In the genomic region with DNA sequence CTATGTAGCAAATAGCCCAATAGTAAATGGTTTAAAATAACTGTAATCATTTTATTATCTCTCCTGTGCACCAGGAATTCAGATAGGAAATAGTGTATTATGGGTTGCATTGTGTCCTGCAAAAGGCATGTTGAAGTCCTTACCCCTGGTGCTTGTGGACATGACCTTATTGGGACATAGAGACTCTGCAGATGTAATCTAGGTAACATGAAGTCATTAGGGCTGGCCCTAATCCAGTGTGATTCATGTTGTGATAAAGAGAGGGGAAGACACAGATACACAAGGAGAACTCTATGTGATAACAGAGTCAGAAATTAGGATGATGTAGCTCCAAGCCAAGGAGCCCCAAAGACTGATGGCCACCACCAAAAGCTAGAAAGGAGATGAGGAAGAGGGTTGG, we compare ENCODE assay signal across 17 cellular contexts.
A peak's percentile ranks its signal among the peaks of the same experiment; 100 is the strongest.
DNase-seq lines count a peak whose midpoint lies in the region; FAIRE-seq and TF ChIP-seq lines count a peak whose summit lies in the region.
"Had no signal": no experiment of that assay in that cellular context is flagged by ENCODE, and none has a peak within 500 bp of the region (broad histone marks: within the 10 kb centered on the region; RNA-seq: fewer than 3 reads in every experiment).

No MANE protein-coding gene starts in this region.

- TF ChIP-seq POLR2A in uterus (IDR thresholded peaks at IDR 0.05) (no peak), esophagus muscularis mucosa (IDR thresholded peaks at IDR 0.05; ENCODE audit: low read depth) (no peak)

- peaks cover 4% of the 10 kb centered on the region for H3K36me3 Mint-ChIP-seq in astrocyte (ENCODE audit: low read depth, unreplicated experiment)
- H3K36me3 Mint-ChIP-seq: CD4-positive, alpha-beta memory T cell had no signal

- H3F3A ChIP-seq in smooth muscle cell (ENCODE audit: low read depth) = no peaks in the 10 kb centered on the region

- H3K79me2 ChIP-seq in astrocyte (ENCODE audit: insufficient read depth, low read length) (no peaks in the 10 kb centered on the region), smooth muscle cell (ENCODE audit: low read depth) (no peaks in the 10 kb centered on the region)

- H4K20me1 ChIP-seq in astrocyte (ENCODE audit: insufficient read depth, low read length) = no peaks in the 10 kb centered on the region
- no peaks in the 10 kb centered on the region for H4K20me1 ChIP-seq in smooth muscle cell (ENCODE audit: low read depth)

- no peaks in the 10 kb centered on the region for H3K9me3 ChIP-seq in astrocyte (ENCODE audit: insufficient read depth, low read depth, low read length)
- no peaks in the 10 kb centered on the region for H3K9me3 ChIP-seq in smooth muscle cell (replicated peaks; ENCODE audit: low read depth)
- H3K9me3 ChIP-seq in uterus = no peaks in the 10 kb centered on the region
- H3K9me3 ChIP-seq in esophagus muscularis mucosa = no peaks in the 10 kb centered on the region

- H2AFZ ChIP-seq in astrocyte (ENCODE audit: low read depth, low read length) = no peak overlapping the region
- H2AFZ ChIP-seq in smooth muscle cell (ENCODE audit: low read depth) = no peak overlapping the region
- H2AFZ ChIP-seq: GM23338 had no signal

- no peaks in the 10 kb centered on the region for H3K27me3 Mint-ChIP-seq in astrocyte (ENCODE audit: low read depth, unreplicated experiment)
- H3K27me3 Mint-ChIP-seq: CD4-positive, alpha-beta memory T cell had no signal

- H3K36me3 ChIP-seq in astrocyte (ENCODE audit: insufficient read depth, low read length) (no peaks in the 10 kb centered on the region), smooth muscle cell (ENCODE audit: low read depth) (no peaks in the 10 kb centered on the region), uterus (no peaks in the 10 kb centered on the region), esophagus muscularis mucosa (peaks cover 0 to 8% (median 0%) of the 10 kb centered on the region in 4 donors)

- H3K4me3 ChIP-seq in astrocyte (ENCODE audit: insufficient read depth, low read depth, low read length) (no peak overlapping the region), smooth muscle cell (no peak overlapping the region), uterus (no peak overlapping the region), esophagus muscularis mucosa (no peak overlapping the region)
- H3K4me3 ChIP-seq: GM23338 had no signal

- H3K4me1 ChIP-seq in astrocyte (ENCODE audit: insufficient read depth, low read length) = no peaks in the 10 kb centered on the region
- H3K4me1 ChIP-seq in smooth muscle cell (ENCODE audit: low read depth) = no peaks in the 10 kb centered on the region
- no peaks in the 10 kb centered on the region for H3K4me1 ChIP-seq in uterus
- H3K4me1 ChIP-seq in esophagus muscularis mucosa = no peaks in the 10 kb centered on the region

- H3K9ac ChIP-seq in astrocyte (ENCODE audit: low read length) (no peak overlapping the region), smooth muscle cell (ENCODE audit: low read depth) (no peak overlapping the region)

- no peak for FAIRE-seq in astrocyte (lab: Jason Lieb, UNC)
- FAIRE-seq: GM12891, GM18507 had no signal

- DNase-seq in astrocyte (ENCODE audit: low read depth) (peak; percentile 10), myocyte (ENCODE audit: low read depth) (peak; percentile 38), smooth muscle cell (lab: John Stamatoyannopoulos, UW; ENCODE audit: unreplicated experiment) (no peak), uterus (no peak), T-helper 2 cell (no peak), esophagus muscularis mucosa (ENCODE audit: extremely low spot score) (no peak)
- DNase-seq: C1 segment of cervical spinal cord; Calu3; CD4-positive, alpha-beta memory T cell; COR-L47; DMS53; DMS79 treated with DMSO at 0.1 percent for 48 hours; GF-D8; H9 had no signal

- no peak for TF ChIP-seq EP300 in esophagus muscularis mucosa (IDR thresholded peaks at IDR 0.05)

- H3K27ac Mint-ChIP-seq in astrocyte (ENCODE audit: unreplicated experiment) = peak overlapping the region; percentile 83
- H3K27ac Mint-ChIP-seq: CD4-positive, alpha-beta memory T cell; GM23338 had no signal

- H3K4me2 ChIP-seq in astrocyte (ENCODE audit: low read length) = no peak overlapping the region
- no peak overlapping the region for H3K4me2 ChIP-seq in smooth muscle cell
- H3K4me2 ChIP-seq: GM23338 had no signal

- H3K9me3 Mint-ChIP-seq in astrocyte (ENCODE audit: unreplicated experiment) = peaks cover 5% of the 10 kb centered on the region
- H3K9me3 Mint-ChIP-seq: H9 had no signal

- H3K4me3 Mint-ChIP-seq in astrocyte (ENCODE audit: unreplicated experiment) = no peak overlapping the region
- H3K4me3 Mint-ChIP-seq: CD4-positive, alpha-beta memory T cell; GM23338; H9 had no signal

- H3K27ac ChIP-seq in astrocyte (ENCODE audit: low read depth, low read length) (peak overlapping the region; percentile 25), smooth muscle cell (ENCODE audit: low read depth) (peak overlapping the region; percentile 26), uterus (no peak overlapping the region), esophagus muscularis mucosa (replicated peaks in 1 of 4) (no peak overlapping the region)

- H3K27me3 ChIP-seq in astrocyte (ENCODE audit: insufficient read depth, low read length) (no peaks in the 10 kb centered on the region), smooth muscle cell (ENCODE audit: low read depth) (no peaks in the 10 kb centered on the region), uterus (no peaks in the 10 kb centered on the region), esophagus muscularis mucosa (no peaks in the 10 kb centered on the region)

- peaks cover 25% of the 10 kb centered on the region for H3K4me1 Mint-ChIP-seq in astrocyte (ENCODE audit: low read depth, unreplicated experiment)
- H3K4me1 Mint-ChIP-seq: CD4-positive, alpha-beta memory T cell; GM23338 had no signal

- intact Hi-C loops in uterus (cut with DNase I; ENCODE audit: low total_unique reads) (no loop called here), esophagus muscularis mucosa (cut with DNase I) (no loop called here)

- TF ChIP-seq CTCF in astrocyte (IDR thresholded peaks at IDR 0.05; ENCODE audit: insufficient read depth, low read depth, low read length) (no peak), smooth muscle cell (IDR thresholded peaks at IDR 0.05; ENCODE audit: borderline replicate concordance, insufficient read depth, poor library complexity, severe bottlenecking) (no peak), uterus (IDR thresholded peaks at IDR 0.05) (no peak), esophagus muscularis mucosa (IDR thresholded peaks at IDR 0.05) (no peak)

Comparison
In these comparisons a context has a peak if more than half of its experiments do, and no peak if none do; other contexts are left out.
1. DNase-seq: peak in astrocyte (single experiment) and myocyte (single experiment); none in smooth muscle cell (single experiment), uterus (0 of 2), T-helper 2 cell (0 of 5) and esophagus muscularis mucosa (single experiment).
2. H3K27ac ChIP-seq: peak in astrocyte (single experiment) and smooth muscle cell (single experiment); none in uterus (0 of 2) and esophagus muscularis mucosa (0 of 4).